1 cellular context compared by ENCODE assay signal in genomic region chr18:64720781-64721464, GRCh38.
TF ChIP-seq lines count a peak whose summit lies in the region.

No MANE protein-coding gene starts in this region.

TF ChIP-seq in HepG2, 621 proteins besides CTCF, POLR2A, EP300 and RAD21 (continued from another document and continues in another):
- TF ChIP-seq ZNF687 (CRISPR knock-in tag; IDR thresholded peaks at IDR 0.05) (peak; percentile 19; the same call in 1 of the 2 replicates), ZSCAN20 (CRISPR knock-in tag; IDR thresholded peaks at IDR 0.05; ENCODE audit: borderline replicate concordance) (no peak), E2F2 (CRISPR knock-in tag; IDR thresholded peaks at IDR 0.05; ENCODE audit: borderline replicate concordance) (no peak), TMF1 (CRISPR knock-in tag; IDR thresholded peaks at IDR 0.05; ENCODE audit: low read depth) (no peak), ZNF292 (CRISPR knock-in tag; IDR thresholded peaks at IDR 0.05; ENCODE audit: borderline replicate concordance, low read depth) (peak; percentile 25; the same call in 1 of the 2 replicates), E2F5 (CRISPR knock-in tag; conservative IDR thresholded peaks at IDR 0.05) (no peak), NFKB2 (CRISPR knock-in tag; IDR thresholded peaks at IDR 0.05; ENCODE audit: borderline replicate concordance) (peak; percentile 27; the same call in 1 of the 2 replicates), LBX2 (CRISPR knock-in tag; IDR thresholded peaks at IDR 0.05; ENCODE audit: borderline replicate concordance) (no peak), SALL1 (CRISPR knock-in tag; IDR thresholded peaks at IDR 0.05) (peak; percentile 55; the same call in 1 of the 2 replicates), NR3C1 (CRISPR knock-in tag; IDR thresholded peaks at IDR 0.05) (no peak), YEATS2 (CRISPR knock-in tag; IDR thresholded peaks at IDR 0.05; ENCODE audit: borderline replicate concordance) (no peak), ZBTB20 (CRISPR knock-in tag; IDR thresholded peaks at IDR 0.05; ENCODE audit: borderline replicate concordance, low read depth) (no peak), HNF4G (IDR thresholded peaks at IDR 0.05; ENCODE audit: borderline replicate concordance, low read depth, low read length) (no peak), HNF4G (CRISPR knock-in tag; IDR thresholded peaks at IDR 0.05; ENCODE audit: borderline replicate concordance, low read depth) (no peak), FOXP1 (IDR thresholded peaks at IDR 0.05) (no peak), FOXP1 (CRISPR knock-in tag; IDR thresholded peaks at IDR 0.05) (peak; percentile 27; the same call in 1 of the 2 replicates), ZNF567 (CRISPR knock-in tag; IDR thresholded peaks at IDR 0.05; ENCODE audit: borderline replicate concordance) (no peak), FLYWCH1 (CRISPR knock-in tag; IDR thresholded peaks at IDR 0.05) (no peak), HDAC6 (IDR thresholded peaks at IDR 0.05; ENCODE audit: low read depth, low read length) (no peak), ZNF24 (IDR thresholded peaks at IDR 0.05) (no peak), ARID3A (IDR thresholded peaks at IDR 0.05; ENCODE audit: low read depth, low read length) (no peak), ZNF143 (CRISPR knock-in tag; IDR thresholded peaks at IDR 0.05) (no peak), ETV5 (CRISPR knock-in tag; IDR thresholded peaks at IDR 0.05; ENCODE audit: borderline replicate concordance) (peak; percentile 32; the same call in 1 of the 2 replicates), CENPX (CRISPR knock-in tag; IDR thresholded peaks at IDR 0.05) (no peak), HNF1A (IDR thresholded peaks at IDR 0.05; ENCODE audit: low read depth) (no peak), HNF1A (CRISPR knock-in tag; IDR thresholded peaks at IDR 0.05; ENCODE audit: borderline replicate concordance) (no peak), MLLT10 (CRISPR knock-in tag; IDR thresholded peaks at IDR 0.05) (no peak), KLF11 (CRISPR knock-in tag; IDR thresholded peaks at IDR 0.05) (no peak), TFDP1 (CRISPR knock-in tag; IDR thresholded peaks at IDR 0.05; ENCODE audit: borderline replicate concordance) (no peak), SMAD9 (CRISPR knock-in tag; IDR thresholded peaks at IDR 0.05) (no peak), ZBTB43 (CRISPR knock-in tag; conservative IDR thresholded peaks at IDR 0.05) (no peak), XBP1 (CRISPR knock-in tag; IDR thresholded peaks at IDR 0.05) (no peak), GABPB1 (CRISPR knock-in tag; IDR thresholded peaks at IDR 0.05) (no peak), ZNF362 (CRISPR knock-in tag; IDR thresholded peaks at IDR 0.05; ENCODE audit: borderline replicate concordance) (peak; percentile 46; the same call in 1 of the 2 replicates), PHF20 (CRISPR knock-in tag; IDR thresholded peaks at IDR 0.05) (no peak), CREBL2 (CRISPR knock-in tag; IDR thresholded peaks at IDR 0.05; ENCODE audit: borderline replicate concordance) (no peak), ZNF205 (CRISPR knock-in tag; IDR thresholded peaks at IDR 0.05) (no peak), ZNF558 (CRISPR knock-in tag; IDR thresholded peaks at IDR 0.05; ENCODE audit: borderline replicate concordance) (no peak), E2F1 (CRISPR knock-in tag; IDR thresholded peaks at IDR 0.05) (no peak), FOXA3 (CRISPR knock-in tag; IDR thresholded peaks at IDR 0.05) (peak; percentile 80), PLRG1 (conservative IDR thresholded peaks at IDR 0.05) (no peak), SOX13 (IDR thresholded peaks at IDR 0.05) (no peak), SOX13 (CRISPR knock-in tag; conservative IDR thresholded peaks at IDR 0.05 in 1 of 2, IDR thresholded peaks at IDR 0.05 in 1 of 2) (no peak), PCBP2 (optimal IDR thresholded peaks at IDR 0.05; ENCODE audit: low read depth, low read length, poor library complexity, severe bottlenecking) (no peak), U2AF2 (IDR thresholded peaks at IDR 0.05; ENCODE audit: low read depth, low read length) (no peak), ELF3 (CRISPR knock-in tag; IDR thresholded peaks at IDR 0.05) (peak; percentile 52; the same call in 1 of the 2 replicates), DPF2 (CRISPR knock-in tag; IDR thresholded peaks at IDR 0.05; ENCODE audit: borderline replicate concordance, low read depth) (no peak), ZNF841 (CRISPR knock-in tag; IDR thresholded peaks at IDR 0.05; ENCODE audit: borderline replicate concordance) (no peak)
